In the genomic region with DNA sequence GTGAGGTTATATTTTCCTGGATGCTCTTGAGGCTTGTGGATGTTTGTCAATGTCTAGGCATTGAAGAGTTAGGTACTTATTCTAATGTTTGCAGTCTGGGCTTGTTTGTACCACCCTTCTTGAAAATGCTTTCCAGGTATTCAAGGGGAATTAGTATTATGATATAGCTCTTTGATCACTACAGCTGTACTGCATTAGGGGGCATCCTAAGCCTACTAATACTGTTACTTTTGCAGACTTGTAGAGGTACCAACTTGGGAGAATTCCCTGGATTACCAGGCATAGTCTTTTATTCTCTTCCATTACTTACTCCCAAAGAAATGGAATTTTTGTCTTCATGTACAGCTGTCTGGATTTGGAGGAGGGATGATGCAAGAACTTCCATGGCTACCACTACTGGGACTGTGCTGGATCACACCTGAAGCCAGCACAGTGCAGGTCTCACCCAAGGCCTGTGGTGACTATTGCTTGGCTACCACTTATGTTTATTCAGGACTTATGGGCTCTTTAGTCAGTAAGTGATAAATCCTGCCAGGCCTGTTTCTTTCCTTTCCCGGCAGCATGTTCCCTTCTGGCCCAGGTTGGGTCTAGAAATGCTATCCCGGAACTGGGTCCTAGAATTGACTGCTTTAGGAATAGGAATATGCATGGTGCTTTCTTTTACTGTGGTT, we compare ENCODE assay signal across 25 cellular contexts.
"Had no signal": no experiment of that assay in that cellular context is flagged by ENCODE, and none has a peak within 500 bp of the region (broad histone marks: within the 10 kb centered on the region; RNA-seq: fewer than 3 reads in every experiment).

No MANE protein-coding gene starts in this region.

- FAIRE-seq: endothelial cell of umbilical vein, kidney had no signal

- H3K4me1 ChIP-seq: colonic mucosa, gastrocnemius medialis, prostate gland, right atrium auricular region, suprapubic skin, vagina had no signal

- H3K36me3 ChIP-seq: colonic mucosa, gastrocnemius medialis, prostate gland, right atrium auricular region, suprapubic skin, vagina had no signal

- H3K27me3 ChIP-seq: colonic mucosa, gastrocnemius medialis, hepatocyte, right atrium auricular region, suprapubic skin, vagina had no signal

- DNase-seq: colonic mucosa; effector CD8-positive, alpha-beta T cell; foreskin fibroblast; gastrocnemius medialis; head of caudate nucleus; kidney; naive B cell; nucleus accumbens; stimulated activated CD4-positive, alpha-beta T cell treated with anti-CD3 and anti-CD28 coated beads, Interleukin-12 subunit alpha, Interleukin-12 subunit beta, amount 100 ng/mL, for 4 hours; stimulated activated CD4-positive, alpha-beta T cell treated with anti-CD3 and anti-CD28 coated beads, Interleukin-1b, Interleukin-23, amount 100 ng/mL, for 48 hours; stimulated activated CD4-positive, alpha-beta T cell treated with anti-CD3 and anti-CD28 coated beads, Interleukin-4, amount 100 ng/mL, for 1 hour; stimulated activated CD8-positive, alpha-beta memory T cell treated with anti-CD3 and anti-CD28 coated beads, Interleukin-4, amount 100 ng/mL, for 48 hours; stimulated activated naive CD4-positive, alpha-beta T cell; stimulated activated naive CD8-positive, alpha-beta T cell treated with anti-CD3 and anti-CD28 coated beads, Interleukin-15, amount 100 ng/mL, for 72 hours; trophoblast cell had no signal

- H3K4me2 ChIP-seq: hepatocyte, smooth muscle cell had no signal

- H2AFZ ChIP-seq: hepatocyte had no signal

- H3K27ac ChIP-seq: colonic mucosa, gastrocnemius medialis, hepatocyte, prostate gland, right atrium auricular region, suprapubic skin, vagina had no signal

- H3K9me3 ChIP-seq: colonic mucosa, gastrocnemius medialis, prostate gland, vagina had no signal

- H3K4me3 ChIP-seq: colonic mucosa, gastrocnemius medialis, hepatocyte, lung, prostate gland, right atrium auricular region, smooth muscle cell, suprapubic skin, vagina had no signal

- ATAC-seq: gastrocnemius medialis; left lobe of liver; sciatic nerve; stimulated activated naive CD8-positive, alpha-beta T cell treated with anti-CD3 and anti-CD28 coated beads, Interleukin-15, amount 100 ng/mL, for 72 hours had no signal

- H3K79me2 ChIP-seq: hepatocyte had no signal
